In the genomic region with DNA sequence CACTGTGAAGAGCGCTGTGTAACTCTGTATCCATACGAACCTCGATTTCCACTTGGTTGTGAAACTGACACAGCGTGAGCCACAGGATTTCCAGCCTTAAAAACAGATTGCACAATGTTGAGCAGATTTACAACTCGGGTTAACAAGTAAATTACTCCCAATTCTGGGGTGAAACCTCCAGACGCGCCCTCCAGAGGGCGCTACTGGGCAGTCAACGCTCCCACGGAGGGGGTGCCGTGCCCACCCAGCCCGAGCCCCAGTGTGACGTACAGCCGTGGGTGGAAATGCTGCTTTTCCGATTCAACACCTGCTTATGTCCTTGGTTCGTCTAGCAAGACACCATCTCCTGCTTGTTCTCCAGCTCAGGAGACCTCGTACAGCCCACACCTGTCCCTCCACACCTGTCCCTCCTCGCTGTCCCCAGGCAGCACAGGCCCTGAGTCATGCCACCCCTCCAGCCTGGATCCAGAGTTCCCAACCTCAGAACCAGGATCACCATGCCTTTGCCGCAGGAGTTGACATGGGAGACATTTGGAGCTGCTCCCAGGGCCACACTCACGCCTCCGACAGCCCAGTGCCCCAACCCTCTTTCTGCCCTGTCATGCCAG, we compare ENCODE assay signal across 10 cellular contexts. TPM values are rescaled to one million over a fixed set of nuclear protein-coding genes. Genes with fewer than 3 reads are reported as not detected.
A peak's percentile ranks its signal among the peaks of the same experiment; 100 is the strongest.
DNase-seq lines count a peak whose midpoint lies in the region; ATAC-seq and TF ChIP-seq lines count a peak whose summit lies in the region.
"Had no signal": no experiment of that assay in that cellular context is flagged by ENCODE, and none has a peak within 500 bp of the region (broad histone marks: within the 10 kb centered on the region; RNA-seq: fewer than 3 reads in every experiment).

No MANE protein-coding gene starts in this region.

- intact Hi-C loops in activated CD4-positive, alpha-beta memory T cell treated with anti-CD3 and anti-CD28 coated beads for 36 hours (cut with micrococcal nuclease) = loop anchor here (2.0 kb wide), 1 partner anchor 161 kb away; no protein-coding TSS in a partner anchor
- intact Hi-C loops in esophagus squamous epithelium (cut with DNase I) = no loop called here

- H3K4me3 Mint-ChIP-seq in IgD-negative memory B cell = peak overlapping the region in 3 of 4 donors; percentile 73 to 86 (median 75)
- H3K4me3 Mint-ChIP-seq in activated CD4-positive, alpha-beta memory T cell treated with anti-CD3 and anti-CD28 coated beads for 36 hours = no peak overlapping the region

- H3K27me3 ChIP-seq in esophagus squamous epithelium = no peaks in the 10 kb centered on the region
- H3K27me3 ChIP-seq in neutrophil = no peaks in the 10 kb centered on the region
- H3K27me3 ChIP-seq: SJSA1 had no signal

- H3K9me3 ChIP-seq in esophagus squamous epithelium = no peaks in the 10 kb centered on the region
- no peaks in the 10 kb centered on the region for H3K9me3 ChIP-seq in neutrophil
- H3K9me3 ChIP-seq: SJSA1 had no signal

- peak overlapping the region; percentile 94 to 98 (median 96) for H3K27ac Mint-ChIP-seq in IgD-negative memory B cell
- no peak overlapping the region for H3K27ac Mint-ChIP-seq in activated CD4-positive, alpha-beta memory T cell treated with anti-CD3 and anti-CD28 coated beads for 36 hours

- no peak for TF ChIP-seq POLR2A in esophagus squamous epithelium (IDR thresholded peaks at IDR 0.05)

- CTCF ChIA-PET in activated CD4-positive, alpha-beta memory T cell treated with anti-CD3 and anti-CD28 coated beads for 36 hours (lab: Charles Lee) = interaction anchor here (0.6 to 2.8 kb wide), 14 partner anchors 10 to 307 kb away, joined by 3 to 31 read pairs (median 4); no protein-coding TSS in a partner anchor

- DNase-seq in DMS53 treated with DMSO at 0.1 percent for 48 hours (lab: John Stamatoyannopoulos, UW; ENCODE audit: unreplicated experiment) (peak; percentile 23), esophagus squamous epithelium (lab: John Stamatoyannopoulos, UW) (no peak)
- peak; percentile 55 for DNase-seq in activated CD4-positive, alpha-beta memory T cell treated with anti-CD3 and anti-CD28 coated beads for 36 hours

- H3K27ac ChIP-seq in esophagus squamous epithelium (peak overlapping the region in 3 of 4 donors; percentile 30 to 63 (median 50)), neutrophil (peak overlapping the region; percentile 97)
- H3K27ac ChIP-seq: SJSA1 had no signal

- H3K36me3 Mint-ChIP-seq in IgD-negative memory B cell = peaks cover 6% of the 10 kb centered on the region
- peaks cover 10% of the 10 kb centered on the region for H3K36me3 Mint-ChIP-seq in activated CD4-positive, alpha-beta memory T cell treated with anti-CD3 and anti-CD28 coated beads for 36 hours

- H3K9me3 Mint-ChIP-seq in IgD-negative memory B cell = no peaks in the 10 kb centered on the region
- H3K9me3 Mint-ChIP-seq in activated CD4-positive, alpha-beta memory T cell treated with anti-CD3 and anti-CD28 coated beads for 36 hours = no peaks in the 10 kb centered on the region

- no peak overlapping the region for H3K4me3 ChIP-seq in esophagus squamous epithelium
- peak overlapping the region; percentile 42 to 54 for H3K4me3 ChIP-seq in neutrophil (ENCODE audit: low read depth in 1 of 2, low read length in 1 of 2)
- H3K4me3 ChIP-seq: SJSA1, skin epidermis had no signal

- H3K4me1 ChIP-seq in esophagus squamous epithelium = peaks cover 0 to 11% (median 0%) of the 10 kb centered on the region in 3 donors
- H3K4me1 ChIP-seq in neutrophil (ENCODE audit: control insufficient read depth in 1 of 2, insufficient read depth in 1 of 2, low read depth in 1 of 2, low read length in 1 of 2) = peaks cover 84 to 87% of the 10 kb centered on the region in 2 experiments
- H3K4me1 ChIP-seq: SJSA1 had no signal

- ATAC-seq in HG02973 (IDR thresholded peaks at IDR 0.05; ENCODE audit: unreplicated experiment) (no peak), HG03139 (IDR thresholded peaks at IDR 0.05; ENCODE audit: unreplicated experiment) (no peak), GM21825 (IDR thresholded peaks at IDR 0.05; ENCODE audit: unreplicated experiment) (no peak)

- peaks cover 37 to 40% (median 39%) of the 10 kb centered on the region in 3 donors for H3K4me1 Mint-ChIP-seq in IgD-negative memory B cell
- no peaks in the 10 kb centered on the region for H3K4me1 Mint-ChIP-seq in activated CD4-positive, alpha-beta memory T cell treated with anti-CD3 and anti-CD28 coated beads for 36 hours (ENCODE audit: low read depth)

- H3K27me3 Mint-ChIP-seq in IgD-negative memory B cell = no peaks in the 10 kb centered on the region
- no peaks in the 10 kb centered on the region for H3K27me3 Mint-ChIP-seq in activated CD4-positive, alpha-beta memory T cell treated with anti-CD3 and anti-CD28 coated beads for 36 hours

- POLR2A ChIA-PET in activated CD4-positive, alpha-beta memory T cell treated with anti-CD3 and anti-CD28 coated beads for 36 hours (lab: Charles Lee) = no interaction called here

- H3K36me3 ChIP-seq in esophagus squamous epithelium (peaks cover 0 to 51% (median 0%) of the 10 kb centered on the region in 3 donors), neutrophil (peaks cover 48% of the 10 kb centered on the region)

- TF ChIP-seq CTCF in esophagus squamous epithelium (IDR thresholded peaks at IDR 0.05) = peak; percentile 40 to 58 (median 44)
- TF ChIP-seq CTCF in neutrophil (IDR thresholded peaks at IDR 0.05) = peak; percentile 94

- 52 to 60% methylated on average over 7 to 17 of the region's 21 CpGs for WGBS in esophagus squamous epithelium, 2 donors

RNA-seq across cellular contexts. Expression of gene SLC6A3, which starts 34.4 kb away (rescaled TPM):
- polyA plus RNA-seq in IgD-negative memory B cell = not detected
- not detected for total RNA-seq in activated CD4-positive, alpha-beta memory T cell treated with anti-CD3 and anti-CD28 coated beads for 36 hours
- under 1 TPM in 1 of 4 donors, not detected in 3; 0.19 TPM for total RNA-seq in esophagus squamous epithelium
- total RNA-seq: SJSA1 had no signal

RNA-seq across cellular contexts. Expression of gene LPCAT1, which starts 44.1 kb away (rescaled TPM):
- 76.4 TPM for polyA plus RNA-seq in IgD-negative memory B cell
- 10 to 100 TPM; 48.4 to 51.4 TPM for total RNA-seq in activated CD4-positive, alpha-beta memory T cell treated with anti-CD3 and anti-CD28 coated beads for 36 hours
- total RNA-seq in esophagus squamous epithelium = 10 to 100 TPM in 3 of 4 donors, 1 to 10 TPM in 1; 7.7 to 44.8 (median 12.0) TPM

Comparison
In these comparisons a context has a peak if more than half of its experiments do, and no peak if none do; other contexts are left out.
1. H3K4me3 ChIP-seq: peak in neutrophil (2 of 2); none in esophagus squamous epithelium (0 of 4).